21 cellular contexts compared by ENCODE assay signal in the genomic region with DNA sequence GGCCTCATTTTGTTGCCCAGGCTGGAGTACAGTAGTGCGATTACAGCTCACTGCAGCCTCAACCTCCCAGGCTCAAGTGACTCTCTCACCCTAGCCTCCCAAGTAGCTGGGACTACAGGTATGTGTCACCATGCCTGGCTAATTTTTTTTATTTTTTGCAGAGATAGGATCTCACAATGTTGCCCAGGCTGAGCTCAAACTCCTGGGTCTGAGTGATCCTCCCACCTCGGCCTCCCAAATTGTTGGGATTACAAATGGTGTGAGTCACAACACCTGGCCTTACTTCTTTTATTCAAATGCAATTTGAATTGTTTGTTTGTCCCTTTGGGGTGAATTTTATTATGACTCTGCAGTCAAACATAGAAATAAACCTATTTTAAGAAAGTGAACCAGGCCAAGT.
DNase-seq lines count a peak whose midpoint lies in the region; ATAC-seq, FAIRE-seq and TF ChIP-seq lines count a peak whose summit lies in the region.
"Had no signal": no experiment of that assay in that cellular context is flagged by ENCODE, and none has a peak within 500 bp of the region (broad histone marks: within the 10 kb centered on the region; RNA-seq: fewer than 3 reads in every experiment).

No MANE protein-coding gene starts in this region.

- intact Hi-C loops in activated CD4-positive, alpha-beta T cell treated with anti-CD3 and anti-CD28 coated beads for 36 hours (cut with DNase I, micrococcal nuclease) = no loop called here

- H3K4me3 Mint-ChIP-seq in activated CD4-positive, alpha-beta T cell treated with anti-CD3 and anti-CD28 coated beads for 36 hours = no peak overlapping the region
- no peak overlapping the region for H3K4me3 Mint-ChIP-seq in WTC11
- H3K4me3 Mint-ChIP-seq: CD4-positive, alpha-beta T cell; GM23338 had no signal

- CTCF ChIA-PET in activated CD4-positive, alpha-beta T cell treated with anti-CD3 and anti-CD28 coated beads for 36 hours (lab: Charles Lee) = no interaction called here
- CTCF ChIA-PET in WTC11 (lab: Charles Lee) = no interaction called here

- H3K27ac ChIP-seq in cingulate gyrus (ENCODE audit: low read depth, low read length) = peak overlapping the region; percentile 96
- H3K27ac ChIP-seq in substantia nigra (ENCODE audit: low read depth, low read length, poor library complexity, severe bottlenecking) = peak overlapping the region; percentile 90
- H3K27ac ChIP-seq: 22Rv1, A549, C4-2B, HL-60 had no signal

- FAIRE-seq in GM12892 (lab: Jason Lieb, UNC) = no peak
- FAIRE-seq: A549, D721Med, H54 had no signal

- H3K27ac Mint-ChIP-seq in activated CD4-positive, alpha-beta T cell treated with anti-CD3 and anti-CD28 coated beads for 36 hours = no peak overlapping the region
- H3K27ac Mint-ChIP-seq in WTC11 = no peak overlapping the region
- H3K27ac Mint-ChIP-seq: CD4-positive, alpha-beta T cell; GM23338 had no signal

- POLR2A ChIA-PET in activated CD4-positive, alpha-beta T cell treated with anti-CD3 and anti-CD28 coated beads for 36 hours (lab: Charles Lee) = no interaction called here
- POLR2A ChIA-PET in WTC11 (lab: Charles Lee) = interaction anchor here (0.6 to 0.7 kb wide), 2 partner anchors 50 to 282 kb away, joined by 3 to 5 read pairs; no protein-coding TSS in a partner anchor

- H3K9me3 Mint-ChIP-seq in activated CD4-positive, alpha-beta T cell treated with anti-CD3 and anti-CD28 coated beads for 36 hours (ENCODE audit: low read depth) = no peaks in the 10 kb centered on the region
- peaks cover 10% of the 10 kb centered on the region; the same call in 1 of the 2 replicates for H3K9me3 Mint-ChIP-seq in WTC11
- H3K9me3 Mint-ChIP-seq: CD4-positive, alpha-beta T cell; GM23338 had no signal

- no peak for TF ChIP-seq CTCF in WTC11 (IDR thresholded peaks at IDR 0.05)

- no peak for DNase-seq in activated CD4-positive, alpha-beta T cell treated with anti-CD3 and anti-CD28 coated beads for 36 hours
- no peak for DNase-seq in activated CD4-positive, alpha-beta T cell treated with anti-CD3 and anti-CD28 coated beads, Interleukin-2, amount 50 U/mL, for 4 hours
- DNase-seq in WTC11 (ENCODE audit: low spot score) = no peak
- no peak for DNase-seq in substantia nigra (lab: John Stamatoyannopoulos, UW)
- no peak for DNase-seq in inferior parietal cortex (ENCODE audit: extremely low spot score)
- no peak for DNase-seq in GM12892 (ENCODE audit: insufficient read length)
- DNase-seq: AML-193; Caco-2; CD4-positive, alpha-beta T cell; DMS79; GDM1; HCEC 1CT had no signal

- H3K27me3 Mint-ChIP-seq in activated CD4-positive, alpha-beta T cell treated with anti-CD3 and anti-CD28 coated beads for 36 hours = no peaks in the 10 kb centered on the region
- H3K27me3 Mint-ChIP-seq in WTC11 (ENCODE audit: low read depth) = no peaks in the 10 kb centered on the region
- H3K27me3 Mint-ChIP-seq: CD4-positive, alpha-beta T cell had no signal

- ATAC-seq in activated CD4-positive, alpha-beta T cell treated with anti-CD3 and anti-CD28 coated beads for 36 hours = peak; percentile 23
- no peak for ATAC-seq in WTC11
- no peak for ATAC-seq in HG02938 (IDR thresholded peaks at IDR 0.05; ENCODE audit: unreplicated experiment)
- ATAC-seq: A549, GM23338 had no signal

- no peaks in the 10 kb centered on the region for H3K4me1 Mint-ChIP-seq in activated CD4-positive, alpha-beta T cell treated with anti-CD3 and anti-CD28 coated beads for 36 hours
- peaks cover 22% of the 10 kb centered on the region for H3K4me1 Mint-ChIP-seq in WTC11

- TF ChIP-seq POLR2A in GM12892 (IDR thresholded peaks at IDR 0.05; ENCODE audit: low read depth, low read length) = no peak

- H3K36me3 Mint-ChIP-seq in activated CD4-positive, alpha-beta T cell treated with anti-CD3 and anti-CD28 coated beads for 36 hours (ENCODE audit: low read depth) = no peaks in the 10 kb centered on the region
- no peaks in the 10 kb centered on the region for H3K36me3 Mint-ChIP-seq in WTC11

TF ChIP-seq in WTC11, 78 proteins besides CTCF, POLR2A, EP300 and RAD21:
- TF ChIP-seq NFE2L1 (CRISPR knock-in tag; IDR thresholded peaks at IDR 0.05) = no peak
- TF ChIP-seq GRHL2 (CRISPR knock-in tag; IDR thresholded peaks at IDR 0.05; ENCODE audit: insufficient replicate concordance, severe bottlenecking) = no peak
- no peak for TF ChIP-seq ETV6 (CRISPR knock-in tag; IDR thresholded peaks at IDR 0.05)
- TF ChIP-seq GTF2I (CRISPR knock-in tag; conservative IDR thresholded peaks at IDR 0.05) = 0 out of 2 replicates have a peak, but pooled peaks have one; percentile 23
- TF ChIP-seq SMAD4 (CRISPR knock-in tag; IDR thresholded peaks at IDR 0.05) = no peak
- no peak for TF ChIP-seq ZNF281 (CRISPR knock-in tag; IDR thresholded peaks at IDR 0.05)
